Comparison of ENCODE assay signal across 8 cellular contexts in the genomic region with DNA sequence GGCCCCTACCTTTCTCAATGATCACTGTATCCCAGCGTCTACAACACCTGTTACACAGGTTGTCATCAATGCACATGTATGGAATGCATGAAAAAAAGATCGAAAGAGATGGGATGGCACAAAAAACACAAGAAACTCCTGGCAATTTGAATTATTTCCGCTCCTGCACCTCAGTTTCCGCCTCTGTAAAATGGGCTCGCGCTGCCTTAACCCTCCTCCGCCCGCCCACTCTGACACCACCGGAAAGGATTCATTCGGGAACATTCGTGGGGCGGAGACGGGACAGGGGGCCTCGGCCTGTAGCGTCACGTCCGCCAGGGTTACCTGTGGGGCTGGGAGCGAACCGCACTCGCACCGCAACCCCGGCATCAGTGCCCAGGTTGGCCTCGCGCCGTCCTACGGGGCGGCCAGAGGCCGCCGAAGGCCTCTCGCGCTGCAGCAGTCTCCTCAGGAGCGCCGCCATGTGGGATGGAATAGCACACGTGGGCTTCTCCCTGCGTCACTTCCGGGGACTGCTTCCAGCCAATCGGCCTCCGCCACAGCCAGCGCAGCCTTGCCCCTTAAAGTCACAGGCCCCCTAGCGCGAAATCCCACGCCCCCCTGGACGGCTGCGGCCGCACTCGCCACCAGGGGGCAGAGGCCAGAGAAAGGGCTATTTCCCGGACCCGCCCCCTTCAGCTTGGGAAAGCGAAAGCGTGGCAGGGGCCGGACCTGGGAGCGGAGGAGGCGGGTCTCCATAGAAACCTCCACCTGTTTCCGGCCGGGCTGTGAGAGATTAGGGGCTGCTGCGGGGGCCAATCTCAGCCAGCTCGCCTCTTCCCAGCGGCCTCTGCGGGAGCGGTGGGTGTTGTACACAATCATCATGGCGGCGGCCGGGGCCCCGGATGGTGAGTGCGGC. TPM values are rescaled to one million over a fixed set of nuclear protein-coding genes. Genes with fewer than 3 reads are reported as not detected.
DNase-seq lines count a peak whose midpoint lies in the region; ATAC-seq, FAIRE-seq and TF ChIP-seq lines count a peak whose summit lies in the region.

Gene EARS2 (minus strand): TSS at position 470 of the 898 bp plus-strand sequence. CDS start 7 bp downstream, at position 463.
Gene UBFD1 (plus strand): TSS at position 847 of the 898 bp plus-strand sequence. CDS start 16 bp downstream, at position 863.

- H3K36me3 Mint-ChIP-seq in activated T-helper 2 cell treated with anti-CD3 and anti-CD28 coated beads, Interferon-gamma antibody, Interleukin-2, Interleukin-4, amounts not matched to agents 10 μg/mL and 5 μg/mL and 100 μg/mL, durations not matched to agents 14 hours and 24 hours and 36 hours (ENCODE audit: low read depth) = peaks cover 31% of the 10 kb centered on the region
- peaks cover 27% of the 10 kb centered on the region for H3K36me3 Mint-ChIP-seq in nephron (ENCODE audit: low read depth)
- peaks cover 37% of the 10 kb centered on the region for H3K36me3 Mint-ChIP-seq in stimulated activated naive CD8-positive, alpha-beta T cell treated with anti-CD3 and anti-CD28 coated beads, Interleukin-15, Interleukin-2, amounts not matched to agents 100 ng/mL and 50 ng/mL, for 24 hours (ENCODE audit: low read depth)

- H3K27me3 Mint-ChIP-seq in activated T-helper 2 cell treated with anti-CD3 and anti-CD28 coated beads, Interferon-gamma antibody, Interleukin-2, Interleukin-4, amounts not matched to agents 10 μg/mL and 5 μg/mL and 100 μg/mL, durations not matched to agents 14 hours and 24 hours and 36 hours (ENCODE audit: low read depth) = no peaks in the 10 kb centered on the region
- no peaks in the 10 kb centered on the region for H3K27me3 Mint-ChIP-seq in nephron (ENCODE audit: low read depth)
- no peaks in the 10 kb centered on the region for H3K27me3 Mint-ChIP-seq in stimulated activated naive CD8-positive, alpha-beta T cell treated with anti-CD3 and anti-CD28 coated beads, Interleukin-15, Interleukin-2, amounts not matched to agents 100 ng/mL and 50 ng/mL, for 24 hours

- no peaks in the 10 kb centered on the region for H3K27me3 ChIP-seq in RWPE2 (ENCODE audit: insufficient read depth, poor library complexity, severe bottlenecking)

- TF ChIP-seq CTCF in RWPE2 (IDR thresholded peaks at IDR 0.05; ENCODE audit: poor library complexity, severe bottlenecking) (peak; percentile 95), fibroblast of pulmonary artery (IDR thresholded peaks at IDR 0.05; ENCODE audit: low read length, missing control alignments) (peak; percentile 79), nephron (IDR thresholded peaks at IDR 0.05; ENCODE audit: unreplicated experiment in 3 of 3) (peak; percentile 84 to 97 (median 91))

- H3K4me3 ChIP-seq in RWPE2 (ENCODE audit: severe bottlenecking) (peak within 1 kb of the TSS; percentile 66), fibroblast of pulmonary artery (replicated peaks; ENCODE audit: low read depth, low read length) (peak within 1 kb of the TSS; percentile 89)

- H3K4me1 ChIP-seq in ES-I3 (ENCODE audit: insufficient read depth, low read length) (peaks cover 5% of the 10 kb centered on the region; the same call in 1 of the 2 replicates), RWPE2 (ENCODE audit: insufficient read depth, poor library complexity, severe bottlenecking) (peaks cover 8% of the 10 kb centered on the region)

- H3K27ac ChIP-seq in RWPE2 (ENCODE audit: poor library complexity, severe bottlenecking) = peak within 1 kb of the TSS; percentile 62

- H3K4me1 Mint-ChIP-seq in activated T-helper 2 cell treated with anti-CD3 and anti-CD28 coated beads, Interferon-gamma antibody, Interleukin-2, Interleukin-4, amounts not matched to agents 10 μg/mL and 5 μg/mL and 100 μg/mL, durations not matched to agents 14 hours and 24 hours and 36 hours (ENCODE audit: low read depth) = peaks cover 19% of the 10 kb centered on the region
- H3K4me1 Mint-ChIP-seq in nephron = peaks cover 21% of the 10 kb centered on the region
- peaks cover 40% of the 10 kb centered on the region for H3K4me1 Mint-ChIP-seq in stimulated activated naive CD8-positive, alpha-beta T cell treated with anti-CD3 and anti-CD28 coated beads, Interleukin-15, Interleukin-2, amounts not matched to agents 100 ng/mL and 50 ng/mL, for 24 hours (ENCODE audit: low read depth)

- peaks cover 13% of the 10 kb centered on the region for H3K36me3 ChIP-seq in ES-I3 (ENCODE audit: insufficient read depth, low read length)
- peaks cover 48% of the 10 kb centered on the region for H3K36me3 ChIP-seq in RWPE2 (ENCODE audit: low read depth)

- peak within 1 kb of the TSS; percentile 77 for H3K9ac ChIP-seq in ES-I3 (ENCODE audit: low read depth, low read length)

- H3K4me3 Mint-ChIP-seq in activated T-helper 2 cell treated with anti-CD3 and anti-CD28 coated beads, Interferon-gamma antibody, Interleukin-2, Interleukin-4, amounts not matched to agents 10 μg/mL and 5 μg/mL and 100 μg/mL, durations not matched to agents 14 hours and 24 hours and 36 hours (ENCODE audit: low read depth) = peak within 1 kb of the TSS; percentile 97
- peak within 1 kb of the TSS; percentile 93 to 97 (median 94) for H3K4me3 Mint-ChIP-seq in nephron
- peak within 1 kb of the TSS; percentile 88 for H3K4me3 Mint-ChIP-seq in stimulated activated naive CD8-positive, alpha-beta T cell treated with anti-CD3 and anti-CD28 coated beads, Interleukin-15, Interleukin-2, amounts not matched to agents 100 ng/mL and 50 ng/mL, for 24 hours

- H3K9me3 ChIP-seq in ES-I3 (ENCODE audit: control insufficient read depth, insufficient read depth, low read length) = no peaks in the 10 kb centered on the region
- H3K9me3 ChIP-seq in RWPE2 (ENCODE audit: severe bottlenecking) = no peaks in the 10 kb centered on the region

- H3K27ac Mint-ChIP-seq in activated T-helper 2 cell treated with anti-CD3 and anti-CD28 coated beads, Interferon-gamma antibody, Interleukin-2, Interleukin-4, amounts not matched to agents 10 μg/mL and 5 μg/mL and 100 μg/mL, durations not matched to agents 14 hours and 24 hours and 36 hours = peak within 1 kb of the TSS; percentile 92
- peak within 1 kb of the TSS; percentile 91 to 96 (median 93) for H3K27ac Mint-ChIP-seq in nephron
- peak within 1 kb of the TSS; percentile 96 for H3K27ac Mint-ChIP-seq in stimulated activated naive CD8-positive, alpha-beta T cell treated with anti-CD3 and anti-CD28 coated beads, Interleukin-15, Interleukin-2, amounts not matched to agents 100 ng/mL and 50 ng/mL, for 24 hours

- DNase-seq in H54 (ENCODE audit: insufficient read length, low spot score) = peak; percentile 93
- peak; percentile 97 for DNase-seq in LoVo (ENCODE audit: low spot score)
- DNase-seq in RWPE2 (ENCODE audit: low spot score) = peak; percentile 98
- DNase-seq in activated T-helper 2 cell treated with anti-CD3 and anti-CD28 coated beads, Interferon-gamma antibody, Interleukin-2, Interleukin-4, amounts not matched to agents 10 μg/mL and 5 μg/mL and 100 μg/mL, durations not matched to agents 14 hours and 24 hours and 36 hours (ENCODE audit: low spot score) = peak; percentile 96
- peak; percentile 99 for DNase-seq in fibroblast of pulmonary artery (ENCODE audit: low read depth)

- H3K9me3 Mint-ChIP-seq in activated T-helper 2 cell treated with anti-CD3 and anti-CD28 coated beads, Interferon-gamma antibody, Interleukin-2, Interleukin-4, amounts not matched to agents 10 μg/mL and 5 μg/mL and 100 μg/mL, durations not matched to agents 14 hours and 24 hours and 36 hours = no peaks in the 10 kb centered on the region
- no peaks in the 10 kb centered on the region for H3K9me3 Mint-ChIP-seq in nephron
- no peaks in the 10 kb centered on the region for H3K9me3 Mint-ChIP-seq in stimulated activated naive CD8-positive, alpha-beta T cell treated with anti-CD3 and anti-CD28 coated beads, Interleukin-15, Interleukin-2, amounts not matched to agents 100 ng/mL and 50 ng/mL, for 24 hours

- intact Hi-C loops in activated T-helper 2 cell treated with anti-CD3 and anti-CD28 coated beads, Interferon-gamma antibody, Interleukin-2, Interleukin-4, amounts not matched to agents 10 μg/mL and 5 μg/mL and 100 μg/mL, durations not matched to agents 14 hours and 24 hours and 36 hours (cut with micrococcal nuclease) = loop anchor here (1.0 to 5.0 kb wide), 6 partner anchors 39 to 113 kb away; partner anchors contain the start of genes COG7, DCTN5, NDUFAB1 and PALB2

- ATAC-seq in RWPE2 (ENCODE audit: low read depth) = peak; percentile 94

- peak; percentile 53 for TF ChIP-seq POLR2A in H54 (IDR thresholded peaks at IDR 0.05; ENCODE audit: low read depth, low read length)

- FAIRE-seq in H54 (lab: Jason Lieb, UNC) = peak; percentile 41

RNA-seq across cellular contexts. Expression of gene EARS2, which starts in this region (rescaled TPM):
- total RNA-seq in activated T-helper 2 cell treated with anti-CD3 and anti-CD28 coated beads, Interferon-gamma antibody, Interleukin-2, Interleukin-4, amounts not matched to agents 10 μg/mL and 5 μg/mL and 100 μg/mL, durations not matched to agents 14 hours and 24 hours and 36 hours = 25.3 and 26.6 TPM in 2 replicates

RNA-seq across cellular contexts. Expression of gene UBFD1, which starts in this region (rescaled TPM):
- total RNA-seq in activated T-helper 2 cell treated with anti-CD3 and anti-CD28 coated beads, Interferon-gamma antibody, Interleukin-2, Interleukin-4, amounts not matched to agents 10 μg/mL and 5 μg/mL and 100 μg/mL, durations not matched to agents 14 hours and 24 hours and 36 hours = 57.7 and 62.5 TPM in 2 replicates

Comparison
In these comparisons a context has a peak if more than half of its experiments do, and no peak if none do; other contexts are left out.
1. Peak in every context shown above with its lines: DNase-seq, ATAC-seq, H3K4me3 ChIP-seq and H3K27ac ChIP-seq.